ENCODE assay signal across 1 cellular context in the genomic region with DNA sequence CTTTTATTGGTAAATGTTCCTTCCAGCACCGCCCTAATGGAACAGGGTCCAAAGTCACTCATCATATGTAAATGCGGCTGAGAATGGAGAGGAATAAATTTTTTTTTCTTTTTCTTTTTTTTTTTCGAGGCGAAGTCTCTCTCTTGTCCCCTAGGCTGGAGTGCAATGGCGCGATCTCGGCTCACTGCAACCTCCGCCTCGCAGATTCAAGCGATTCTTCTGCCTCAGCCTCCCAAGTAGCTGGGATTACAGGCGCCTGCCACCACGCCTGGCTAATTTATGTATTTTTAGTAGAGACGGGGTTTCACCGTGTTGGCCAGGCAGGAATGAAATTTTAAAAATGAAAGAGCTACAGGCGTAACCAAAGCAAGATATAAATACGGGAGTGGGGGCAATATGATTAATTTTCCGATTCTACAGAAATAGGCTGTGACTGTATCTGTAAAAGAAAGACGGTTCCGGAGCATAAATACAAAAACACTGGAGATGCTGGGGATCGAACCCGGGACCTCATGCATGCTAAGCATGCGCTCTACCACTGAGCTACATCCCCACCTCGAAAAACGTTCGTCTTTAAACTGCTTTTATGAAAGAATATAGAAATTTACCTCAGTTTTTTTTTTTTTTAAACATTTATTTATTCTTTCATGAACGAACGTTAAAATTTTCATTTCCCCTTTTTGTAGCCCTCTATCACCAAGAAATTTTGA.
TF ChIP-seq lines count a peak whose summit lies in the region.

No MANE protein-coding gene starts in this region.

TF ChIP-seq in HepG2, 621 proteins besides CTCF, POLR2A, EP300 and RAD21 (continued from another document and continues in another):
- TF ChIP-seq NFAT5 (CRISPR knock-in tag; IDR thresholded peaks at IDR 0.05) (no peak), DMAP1 (CRISPR knock-in tag; IDR thresholded peaks at IDR 0.05) (no peak), ZSCAN5A (CRISPR knock-in tag; IDR thresholded peaks at IDR 0.05; ENCODE audit: borderline replicate concordance) (no peak), ZNF605 (CRISPR knock-in tag; IDR thresholded peaks at IDR 0.05) (no peak; the same call in 1 of the 2 replicates), ZIK1 (CRISPR knock-in tag; IDR thresholded peaks at IDR 0.05; ENCODE audit: borderline replicate concordance, low read depth) (no peak), NFYC (CRISPR knock-in tag; IDR thresholded peaks at IDR 0.05) (no peak), ZNF274 (CRISPR knock-in tag; IDR thresholded peaks at IDR 0.05) (no peak), HOXA5 (CRISPR knock-in tag; IDR thresholded peaks at IDR 0.05) (0 out of 2 replicates have a peak, but pooled peaks have one; percentile 47), RNF219 (CRISPR knock-in tag; IDR thresholded peaks at IDR 0.05) (no peak), ZBTB38 (CRISPR knock-in tag; IDR thresholded peaks at IDR 0.05) (no peak), SRSF1 (optimal IDR thresholded peaks at IDR 0.05; ENCODE audit: low read depth, low read length) (no peak), NCOA1 (CRISPR knock-in tag; IDR thresholded peaks at IDR 0.05) (no peak), YEATS2 (CRISPR knock-in tag; IDR thresholded peaks at IDR 0.05; ENCODE audit: borderline replicate concordance) (no peak; the same call in 1 of the 2 replicates), ZNF563 (CRISPR knock-in tag; IDR thresholded peaks at IDR 0.05) (peak; percentile 23; the same call in 1 of the 2 replicates), CREB1 (IDR thresholded peaks at IDR 0.05) (no peak), CREB1 (CRISPR knock-in tag; IDR thresholded peaks at IDR 0.05) (0 out of 2 replicates have a peak, but pooled peaks have one; percentile 41), ZFP62 (CRISPR knock-in tag; IDR thresholded peaks at IDR 0.05) (no peak), ZBTB21 (CRISPR knock-in tag; IDR thresholded peaks at IDR 0.05) (no peak), FOXA1 (IDR thresholded peaks at IDR 0.05) (no peak), FOXA1 (CRISPR knock-in tag; IDR thresholded peaks at IDR 0.05) (no peak), ZNF713 (CRISPR knock-in tag; IDR thresholded peaks at IDR 0.05) (no peak), BHLHE40 (IDR thresholded peaks at IDR 0.05; ENCODE audit: low read length) (no peak), RARA (CRISPR knock-in tag; IDR thresholded peaks at IDR 0.05) (no peak), ZNF891 (CRISPR knock-in tag; IDR thresholded peaks at IDR 0.05) (no peak), ZSCAN25 (CRISPR knock-in tag; IDR thresholded peaks at IDR 0.05) (no peak), HNRNPLL (IDR thresholded peaks at IDR 0.05; ENCODE audit: low read depth, low read length, poor library complexity, severe bottlenecking) (no peak), PITX1 (CRISPR knock-in tag; IDR thresholded peaks at IDR 0.05) (no peak), ZC3H4 (CRISPR knock-in tag; IDR thresholded peaks at IDR 0.05; ENCODE audit: borderline replicate concordance) (no peak), TBX3 (IDR thresholded peaks at IDR 0.05; ENCODE audit: borderline replicate concordance) (no peak), ZNF83 (CRISPR knock-in tag; IDR thresholded peaks at IDR 0.05; ENCODE audit: borderline replicate concordance) (no peak), FLYWCH1 (CRISPR knock-in tag; IDR thresholded peaks at IDR 0.05) (no peak), MXD1 (CRISPR knock-in tag; IDR thresholded peaks at IDR 0.05) (no peak), IKZF4 (CRISPR knock-in tag; IDR thresholded peaks at IDR 0.05; ENCODE audit: borderline replicate concordance, low read depth, not compliant biosample characterization) (no peak), ATRX (CRISPR knock-in tag; IDR thresholded peaks at IDR 0.05; ENCODE audit: borderline replicate concordance) (no peak), NFE2 (CRISPR knock-in tag; IDR thresholded peaks at IDR 0.05) (no peak), FOXO1 (CRISPR knock-in tag; IDR thresholded peaks at IDR 0.05) (0 out of 2 replicates have a peak, but pooled peaks have one; percentile 35), MYC (CRISPR knock-in tag; IDR thresholded peaks at IDR 0.05; ENCODE audit: borderline replicate concordance) (no peak), NFYB (CRISPR knock-in tag; IDR thresholded peaks at IDR 0.05) (no peak), SMAD3 (CRISPR knock-in tag; IDR thresholded peaks at IDR 0.05) (peak; percentile 58; the same call in 1 of the 2 replicates), ZNF546 (CRISPR knock-in tag; conservative IDR thresholded peaks at IDR 0.05) (no peak), BORCS8-MEF2B (CRISPR knock-in tag; IDR thresholded peaks at IDR 0.05) (0 out of 2 replicates have a peak, but pooled peaks have one; percentile 22), CREM (IDR thresholded peaks at IDR 0.05) (no peak), CREM (CRISPR knock-in tag; IDR thresholded peaks at IDR 0.05) (no peak), NFRKB (IDR thresholded peaks at IDR 0.05) (no peak), ZNF3 (CRISPR knock-in tag; IDR thresholded peaks at IDR 0.05) (no peak; the same call in 1 of the 2 replicates), TOE1 (CRISPR knock-in tag; IDR thresholded peaks at IDR 0.05) (peak; percentile 75; the same call in 1 of the 2 replicates), ELF3 (CRISPR knock-in tag; IDR thresholded peaks at IDR 0.05) (peak; percentile 69), POGZ (CRISPR knock-in tag; IDR thresholded peaks at IDR 0.05) (no peak), HOXA3 (CRISPR knock-in tag; IDR thresholded peaks at IDR 0.05) (peak; percentile 19; the same call in 1 of the 2 replicates)
- TF ChIP-seq, protein P1, sequence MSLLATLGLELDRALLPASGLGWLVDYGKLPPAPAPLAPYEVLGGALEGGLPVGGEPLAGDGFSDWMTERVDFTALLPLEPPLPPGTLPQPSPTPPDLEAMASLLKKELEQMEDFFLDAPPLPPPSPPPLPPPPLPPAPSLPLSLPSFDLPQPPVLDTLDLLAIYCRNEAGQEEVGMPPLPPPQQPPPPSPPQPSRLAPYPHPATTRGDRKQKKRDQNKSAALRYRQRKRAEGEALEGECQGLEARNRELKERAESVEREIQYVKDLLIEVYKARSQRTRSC (CRISPR knock-in tag; IDR thresholded peaks at IDR 0.05; ENCODE audit: low read depth): no peak
- TF ChIP-seq, protein P2, sequence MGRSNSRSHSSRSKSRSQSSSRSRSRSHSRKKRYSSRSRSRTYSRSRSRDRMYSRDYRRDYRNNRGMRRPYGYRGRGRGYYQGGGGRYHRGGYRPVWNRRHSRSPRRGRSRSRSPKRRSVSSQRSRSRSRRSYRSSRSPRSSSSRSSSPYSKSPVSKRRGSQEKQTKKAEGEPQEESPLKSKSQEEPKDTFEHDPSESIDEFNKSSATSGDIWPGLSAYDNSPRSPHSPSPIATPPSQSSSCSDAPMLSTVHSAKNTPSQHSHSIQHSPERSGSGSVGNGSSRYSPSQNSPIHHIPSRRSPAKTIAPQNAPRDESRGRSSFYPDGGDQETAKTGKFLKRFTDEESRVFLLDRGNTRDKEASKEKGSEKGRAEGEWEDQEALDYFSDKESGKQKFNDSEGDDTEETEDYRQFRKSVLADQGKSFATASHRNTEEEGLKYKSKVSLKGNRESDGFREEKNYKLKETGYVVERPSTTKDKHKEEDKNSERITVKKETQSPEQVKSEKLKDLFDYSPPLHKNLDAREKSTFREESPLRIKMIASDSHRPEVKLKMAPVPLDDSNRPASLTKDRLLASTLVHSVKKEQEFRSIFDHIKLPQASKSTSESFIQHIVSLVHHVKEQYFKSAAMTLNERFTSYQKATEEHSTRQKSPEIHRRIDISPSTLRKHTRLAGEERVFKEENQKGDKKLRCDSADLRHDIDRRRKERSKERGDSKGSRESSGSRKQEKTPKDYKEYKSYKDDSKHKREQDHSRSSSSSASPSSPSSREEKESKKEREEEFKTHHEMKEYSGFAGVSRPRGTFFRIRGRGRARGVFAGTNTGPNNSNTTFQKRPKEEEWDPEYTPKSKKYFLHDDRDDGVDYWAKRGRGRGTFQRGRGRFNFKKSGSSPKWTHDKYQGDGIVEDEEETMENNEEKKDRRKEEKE (IDR thresholded peaks at IDR 0.05): no peak
- TF ChIP-seq, protein P3, sequence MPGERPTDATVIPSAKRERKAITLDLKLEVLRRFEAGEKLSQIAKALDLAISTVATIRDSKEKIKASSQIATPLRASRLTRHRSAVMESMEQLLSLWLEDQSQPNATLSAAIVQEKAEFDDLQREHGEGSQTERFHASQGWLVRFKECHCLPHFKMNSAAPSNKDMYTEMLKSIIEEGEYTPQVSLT (CRISPR knock-in tag; IDR thresholded peaks at IDR 0.05; ENCODE audit: borderline replicate concordance, low read depth): 0 out of 2 replicates have a peak, but pooled peaks have one; percentile 66
- TF ChIP-seq, protein P4, sequence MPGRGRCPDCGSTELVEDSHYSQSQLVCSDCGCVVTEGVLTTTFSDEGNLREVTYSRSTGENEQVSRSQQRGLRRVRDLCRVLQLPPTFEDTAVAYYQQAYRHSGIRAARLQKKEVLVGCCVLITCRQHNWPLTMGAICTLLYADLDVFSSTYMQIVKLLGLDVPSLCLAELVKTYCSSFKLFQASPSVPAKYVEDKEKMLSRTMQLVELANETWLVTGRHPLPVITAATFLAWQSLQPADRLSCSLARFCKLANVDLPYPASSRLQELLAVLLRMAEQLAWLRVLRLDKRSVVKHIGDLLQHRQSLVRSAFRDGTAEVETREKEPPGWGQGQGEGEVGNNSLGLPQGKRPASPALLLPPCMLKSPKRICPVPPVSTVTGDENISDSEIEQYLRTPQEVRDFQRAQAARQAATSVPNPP (CRISPR knock-in tag; IDR thresholded peaks at IDR 0.05): 0 out of 2 replicates have a peak, but pooled peaks have one; percentile 20
- TF ChIP-seq, protein P5, sequence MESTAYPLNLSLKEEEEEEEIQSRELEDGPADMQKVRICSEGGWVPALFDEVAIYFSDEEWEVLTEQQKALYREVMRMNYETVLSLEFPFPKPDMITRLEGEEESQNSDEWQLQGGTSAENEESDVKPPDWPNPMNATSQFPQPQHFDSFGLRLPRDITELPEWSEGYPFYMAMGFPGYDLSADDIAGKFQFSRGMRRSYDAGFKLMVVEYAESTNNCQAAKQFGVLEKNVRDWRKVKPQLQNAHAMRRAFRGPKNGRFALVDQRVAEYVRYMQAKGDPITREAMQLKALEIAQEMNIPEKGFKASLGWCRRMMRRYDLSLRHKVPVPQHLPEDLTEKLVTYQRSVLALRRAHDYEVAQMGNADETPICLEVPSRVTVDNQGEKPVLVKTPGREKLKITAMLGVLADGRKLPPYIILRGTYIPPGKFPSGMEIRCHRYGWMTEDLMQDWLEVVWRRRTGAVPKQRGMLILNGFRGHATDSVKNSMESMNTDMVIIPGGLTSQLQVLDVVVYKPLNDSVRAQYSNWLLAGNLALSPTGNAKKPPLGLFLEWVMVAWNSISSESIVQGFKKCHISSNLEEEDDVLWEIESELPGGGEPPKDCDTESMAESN (CRISPR knock-in tag; conservative IDR thresholded peaks at IDR 0.05): no peak
